Comparison of ENCODE assay signal across 8 cellular contexts in the genomic region with DNA sequence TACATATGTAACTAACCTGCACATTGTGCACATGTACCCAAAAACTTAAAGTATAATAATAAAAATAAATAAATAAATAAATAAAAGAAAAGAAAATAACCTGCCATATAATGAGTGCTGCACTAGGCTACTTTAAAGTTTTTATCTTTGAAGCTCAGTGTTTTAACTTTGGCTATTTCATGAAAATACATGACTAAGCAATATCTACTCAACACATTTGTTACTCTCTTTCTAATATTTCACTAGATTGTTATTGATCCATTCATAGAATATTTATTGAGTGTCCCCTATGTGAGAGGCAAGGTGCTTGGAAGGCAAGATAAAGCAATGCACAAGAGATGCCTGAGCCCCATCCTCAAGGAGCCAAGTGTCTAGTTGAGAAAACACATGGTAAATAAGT.
"Had no signal": no experiment of that assay in that cellular context is flagged by ENCODE, and none has a peak within 500 bp of the region (broad histone marks: within the 10 kb centered on the region; RNA-seq: fewer than 3 reads in every experiment).

No MANE protein-coding gene starts in this region.

- H3K4me3 ChIP-seq: GM23338 had no signal

- H2AFZ ChIP-seq: GM23338 had no signal

- H3K4me3 Mint-ChIP-seq: GM23338, H9 had no signal

- DNase-seq: H9, HCEC 1CT, KBM-7 had no signal

- H3K4me2 ChIP-seq: GM23338, KMS-11 had no signal

- FAIRE-seq: H1, H54, HTR-8/SVneo had no signal

- H3K9ac ChIP-seq: KMS-11 had no signal

- ATAC-seq: GM23338 had no signal

- H3K27ac ChIP-seq: KMS-11 had no signal

- H3K9me3 Mint-ChIP-seq: GM23338, H9 had no signal
